Comparison of ENCODE assay signal across 9 cellular contexts in genomic region chr3:167740961-167741587, GRCh38. TPM values are rescaled to one million over a fixed set of nuclear protein-coding genes. Genes with fewer than 3 reads are reported as not detected.
A peak's percentile ranks its signal among the peaks of the same experiment; 100 is the strongest.
DNase-seq lines count a peak whose midpoint lies in the region; ATAC-seq and TF ChIP-seq lines count a peak whose summit lies in the region.
"Had no signal": no experiment of that assay in that cellular context is flagged by ENCODE, and none has a peak within 500 bp of the region (broad histone marks: within the 10 kb centered on the region; RNA-seq: fewer than 3 reads in every experiment).

No MANE protein-coding gene starts in this region.

- TF ChIP-seq EP300 in esophagus muscularis mucosa (IDR thresholded peaks at IDR 0.05) = no peak

- H3K9me3 ChIP-seq in OCI-LY3 (ENCODE audit: insufficient read depth, low read length) (no peaks in the 10 kb centered on the region), right lobe of liver (no peaks in the 10 kb centered on the region), esophagus muscularis mucosa (no peaks in the 10 kb centered on the region)

- no peaks in the 10 kb centered on the region; the same call in 1 of the 2 replicates for H3K27me3 ChIP-seq in OCI-LY3 (ENCODE audit: low read depth, low read length)
- H3K27me3 ChIP-seq in right lobe of liver = no peaks in the 10 kb centered on the region
- no peaks in the 10 kb centered on the region for H3K27me3 ChIP-seq in esophagus muscularis mucosa

- H3K79me2 ChIP-seq in OCI-LY3 (ENCODE audit: low read length) = no peaks in the 10 kb centered on the region

- no peak overlapping the region for H3K9ac ChIP-seq in OCI-LY3 (ENCODE audit: low read length)

- H3K36me3 ChIP-seq in OCI-LY3 (replicated peaks; ENCODE audit: low read depth, low read length) (no peaks in the 10 kb centered on the region), right lobe of liver (no peaks in the 10 kb centered on the region), esophagus muscularis mucosa (no peaks in the 10 kb centered on the region)

- H3K36me3 Mint-ChIP-seq in brain = no peaks in the 10 kb centered on the region
- H3K36me3 Mint-ChIP-seq: CD8-positive, alpha-beta memory T cell had no signal

- peaks cover 11% of the 10 kb centered on the region for H3K4me1 Mint-ChIP-seq in brain

- H3K9me3 Mint-ChIP-seq in brain = no peaks in the 10 kb centered on the region
- H3K9me3 Mint-ChIP-seq: CD8-positive, alpha-beta memory T cell had no signal

- no peak overlapping the region for H2AFZ ChIP-seq in OCI-LY3 (ENCODE audit: low read depth, low read length)

- H3K27ac Mint-ChIP-seq in brain = no peak overlapping the region

- ATAC-seq in GM19397 (IDR thresholded peaks at IDR 0.05; ENCODE audit: unreplicated experiment) (peak; percentile 97), HG03159 (IDR thresholded peaks at IDR 0.05; ENCODE audit: unreplicated experiment) (peak; percentile 91), right lobe of liver (peak; percentile 62 to 83 (median 65))

- H4K20me1 ChIP-seq in OCI-LY3 (ENCODE audit: insufficient read depth, low read length) = no peaks in the 10 kb centered on the region

- DNase-seq in NCI-H1694 treated with DMSO at 0.1 percent for 48 hours (lab: John Stamatoyannopoulos, UW) (peak; percentile 8), NCI-H1694 (lab: John Stamatoyannopoulos, UW) (no peak), right lobe of liver (peak in 1 of 3 donors; percentile 23), esophagus muscularis mucosa (ENCODE audit: extremely low spot score) (no peak)

- peak overlapping the region in 1 of 5 experiments; percentile 31 for H3K4me3 Mint-ChIP-seq in brain

- no peak overlapping the region for H3K4me3 ChIP-seq in OCI-LY3 (ENCODE audit: low read length)
- H3K4me3 ChIP-seq in right lobe of liver = no peak overlapping the region
- H3K4me3 ChIP-seq in esophagus muscularis mucosa = no peak overlapping the region

- no peak overlapping the region for H3K4me2 ChIP-seq in OCI-LY3 (ENCODE audit: low read length)

- TF ChIP-seq POLR2A in right lobe of liver (IDR thresholded peaks at IDR 0.05) (no peak), esophagus muscularis mucosa (IDR thresholded peaks at IDR 0.05; ENCODE audit: low read depth) (no peak)

- H3K4me1 ChIP-seq in OCI-LY3 (ENCODE audit: low read length) = peaks cover 7% of the 10 kb centered on the region
- H3K4me1 ChIP-seq in right lobe of liver = peaks cover 0 to 5% (median 2%) of the 10 kb centered on the region in 4 donors
- peaks cover 6 to 8% (median 6%) of the 10 kb centered on the region in 4 donors for H3K4me1 ChIP-seq in esophagus muscularis mucosa

- intact Hi-C loops in right lobe of liver (cut with DNase I) = no loop called here
- intact Hi-C loops in esophagus muscularis mucosa (cut with DNase I) = no loop called here

- peak; percentile 65 for TF ChIP-seq CTCF in OCI-LY3 (IDR thresholded peaks at IDR 0.05; ENCODE audit: low read depth, low read length)
- TF ChIP-seq CTCF in brain (conservative IDR thresholded peaks at IDR 0.05) = peak; percentile 48 to 70
- TF ChIP-seq CTCF in right lobe of liver (IDR thresholded peaks at IDR 0.05) = peak in 3 of 4 donors; percentile 19 to 40 (median 35)
- peak in 1 of 3 experiments; percentile 21 for TF ChIP-seq CTCF in esophagus muscularis mucosa (IDR thresholded peaks at IDR 0.05)

- 75% methylated on average over 2 of the region's 2 CpGs for WGBS in right lobe of liver (ENCODE audit: insufficient coverage, low coverage, low lambda C conversion rate, missing lambda C conversion rate)
- 75% methylated on average over 2 of the region's 2 CpGs for WGBS in esophagus muscularis mucosa

- H3K27ac ChIP-seq in OCI-LY3 (ENCODE audit: low read length) = no peak overlapping the region
- no peak overlapping the region for H3K27ac ChIP-seq in right lobe of liver
- no peak overlapping the region for H3K27ac ChIP-seq in esophagus muscularis mucosa (replicated peaks in 1 of 4)

- H3K27me3 Mint-ChIP-seq in brain = peaks cover 16% of the 10 kb centered on the region
- H3K27me3 Mint-ChIP-seq: CD8-positive, alpha-beta memory T cell had no signal

RNA-seq across cellular contexts. Expression of gene SERPINI1, which starts 5.6 kb away (rescaled TPM):
- 55.2 TPM for polyA plus RNA-seq in brain (ENCODE audit: insufficient read depth, low read depth, low replicate concordance)
- 1 to 10 TPM in 2 of 6 experiments, under 1 TPM in 4; 0.40 to 3.0 (median 0.62) TPM for total RNA-seq in right lobe of liver
- total RNA-seq in esophagus muscularis mucosa = 1 to 10 TPM; 3.1 to 7.1 (median 4.1) TPM

RNA-seq across cellular contexts. Expression of gene PDCD10, which starts 6.4 kb away (rescaled TPM):
- polyA plus RNA-seq in brain (ENCODE audit: insufficient read depth, low read depth, low replicate concordance) = 14.1 TPM
- total RNA-seq in right lobe of liver (10 to 100 TPM; 12.9 to 39.1 (median 22.2) TPM), esophagus muscularis mucosa (10 to 100 TPM; 58.3 to 90.1 (median 65.1) TPM)
